19 cellular contexts compared by ENCODE assay signal in the genomic region with DNA sequence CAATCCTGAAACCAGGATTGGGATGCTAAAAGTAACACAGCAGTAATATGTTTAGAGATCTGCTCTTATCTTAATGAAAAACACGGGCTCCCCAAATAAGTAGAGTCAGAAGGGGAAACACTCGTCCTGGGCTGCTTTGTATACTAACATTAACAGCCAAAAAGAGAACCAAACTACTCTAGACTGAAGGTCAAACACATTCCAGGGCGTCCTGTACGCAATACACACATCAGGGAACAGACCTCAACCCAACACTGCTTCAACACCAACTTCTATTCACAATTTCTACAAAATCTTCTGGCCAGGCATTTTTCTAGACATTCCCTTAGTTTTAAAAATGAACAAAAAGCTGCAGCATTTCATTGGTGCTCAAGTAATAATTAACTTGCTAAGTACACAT. TPM values are rescaled to one million over a fixed set of nuclear protein-coding genes. Genes with fewer than 3 reads are reported as not detected.
DNase-seq lines count a peak whose midpoint lies in the region; ATAC-seq, FAIRE-seq and TF ChIP-seq lines count a peak whose summit lies in the region.
"Had no signal": no experiment of that assay in that cellular context is flagged by ENCODE, and none has a peak within 500 bp of the region (broad histone marks: within the 10 kb centered on the region; RNA-seq: fewer than 3 reads in every experiment).

No MANE protein-coding gene starts in this region.

- no peak for TF ChIP-seq CTCF in Calu3 (IDR thresholded peaks at IDR 0.05; ENCODE audit: unreplicated experiment)
- TF ChIP-seq CTCF in ascending aorta (IDR thresholded peaks at IDR 0.05), result no peak
- no peak for TF ChIP-seq CTCF in kidney (IDR thresholded peaks at IDR 0.05; ENCODE audit: borderline replicate concordance, extremely low read depth, insufficient read depth)
- TF ChIP-seq CTCF in progenitor cell of endocrine pancreas (IDR thresholded peaks at IDR 0.05; ENCODE audit: unreplicated experiment), result no peak
- TF ChIP-seq CTCF in gastrocnemius medialis (IDR thresholded peaks at IDR 0.05 in 4 of 5, conservative IDR thresholded peaks at IDR 0.05 in 1 of 5), result no peak
- TF ChIP-seq CTCF in pancreas (IDR thresholded peaks at IDR 0.05), result no peak

- 38 to 54% methylated on average over 4 of the region's 4 CpGs for WGBS in pancreas, 2 donors

- BruUV-seq in Calu3 (replicated peaks; lab: Mats Ljungman, UMichigan), result no TSS peak

- H3K27me3 ChIP-seq in ascending aorta, result no peaks in the 10 kb centered on the region
- no peaks in the 10 kb centered on the region for H3K27me3 ChIP-seq in CD4-positive, alpha-beta memory T cell (ENCODE audit: insufficient read depth, low read length)
- no peaks in the 10 kb centered on the region for H3K27me3 ChIP-seq in gastrocnemius medialis
- H3K27me3 ChIP-seq in pancreas, result no peaks in the 10 kb centered on the region

- H3K27me3 Mint-ChIP-seq in Calu3 (ENCODE audit: unreplicated experiment) (no peaks in the 10 kb centered on the region), progenitor cell of endocrine pancreas (no peaks in the 10 kb centered on the region)
- H3K27me3 Mint-ChIP-seq in stimulated activated memory B cell treated with anti-CD40 and anti-IgM and Interleukin-4, amounts not matched to agents 10 μg/mL and 1 μg/mL and 100 μg/mL, for 72 hours, result no peaks in the 10 kb centered on the region
- no peaks in the 10 kb centered on the region for H3K27me3 Mint-ChIP-seq in CD4-positive, alpha-beta memory T cell
- H3K27me3 Mint-ChIP-seq: activated CD8-positive, alpha-beta memory T cell treated with anti-CD3 and anti-CD28 coated beads, Interleukin-2, amount 10 ng/mL, durations not matched to agents 7 days and 5 days; stimulated activated naive CD8-positive, alpha-beta T cell treated with anti-CD3 and anti-CD28 coated beads, Interleukin-15, amount 100 ng/mL, for 72 hours had no signal

- no peak for DNase-seq in Calu3
- DNase-seq in ascending aorta (ENCODE audit: low spot score in 2 of 2), result no peak
- no peak for DNase-seq in kidney
- DNase-seq in progenitor cell of endocrine pancreas (ENCODE audit: low spot score, unreplicated experiment), result no peak
- no peak for DNase-seq in CD4-positive, alpha-beta memory T cell
- DNase-seq in gastrocnemius medialis, result no peak
- DNase-seq in pancreas, result no peak
- DNase-seq: activated CD8-positive, alpha-beta memory T cell treated with anti-CD3 and anti-CD28 coated beads, Interleukin-2, amount 10 ng/mL, durations not matched to agents 7 days and 5 days; CD8-positive, alpha-beta T cell; lower lobe of right lung; naive thymus-derived CD4-positive, alpha-beta T cell; NCI-H2227 treated with DMSO at 0.1 percent for 48 hours; NCI-H82; PC-3; stimulated activated CD4-positive, alpha-beta T cell treated with anti-CD3 and anti-CD28 coated beads, Interleukin-1b, Interleukin-23, amount 100 ng/mL, for 48 hours; stimulated activated naive CD8-positive, alpha-beta T cell treated with anti-CD3 and anti-CD28 coated beads, Interleukin-15, amount 100 ng/mL, for 72 hours had no signal

- H3K27ac Mint-ChIP-seq in Calu3 (ENCODE audit: unreplicated experiment), result peak overlapping the region; percentile 56
- peak overlapping the region; percentile 92 for H3K27ac Mint-ChIP-seq in progenitor cell of endocrine pancreas
- H3K27ac Mint-ChIP-seq in stimulated activated memory B cell treated with anti-CD40 and anti-IgM and Interleukin-4, amounts not matched to agents 10 μg/mL and 1 μg/mL and 100 μg/mL, for 72 hours, result no peak overlapping the region
- H3K27ac Mint-ChIP-seq in CD4-positive, alpha-beta memory T cell, result no peak overlapping the region
- H3K27ac Mint-ChIP-seq: activated CD8-positive, alpha-beta memory T cell treated with anti-CD3 and anti-CD28 coated beads, Interleukin-2, amount 10 ng/mL, durations not matched to agents 7 days and 5 days; CD8-positive, alpha-beta T cell; naive thymus-derived CD4-positive, alpha-beta T cell; stimulated activated naive CD8-positive, alpha-beta T cell treated with anti-CD3 and anti-CD28 coated beads, Interleukin-15, amount 100 ng/mL, for 72 hours had no signal

- H3K9ac ChIP-seq in kidney (ENCODE audit: low read length in 2 of 2), result no peak overlapping the region

- ATAC-seq in stimulated activated memory B cell treated with anti-CD40 and anti-IgM and Interleukin-4, amounts not matched to agents 10 μg/mL and 1 μg/mL and 100 μg/mL, for 72 hours, result no peak
- no peak for ATAC-seq in gastrocnemius medialis
- ATAC-seq in pancreas, result no peak
- ATAC-seq: activated CD8-positive, alpha-beta memory T cell treated with anti-CD3 and anti-CD28 coated beads, Interleukin-2, amount 10 ng/mL, durations not matched to agents 7 days and 5 days; CD8-positive, alpha-beta T cell; lower lobe of right lung; naive thymus-derived CD4-positive, alpha-beta T cell; PC-3; stimulated activated naive CD8-positive, alpha-beta T cell treated with anti-CD3 and anti-CD28 coated beads, Interleukin-15, amount 100 ng/mL, for 72 hours had no signal

- CTCF ChIA-PET in Calu3 (lab: Charles Lee), result no interaction called here
- CTCF ChIA-PET in CD4-positive, alpha-beta memory T cell (lab: Charles Lee; ENCODE audit: partially characterized antibody), result no interaction called here

- peaks cover 33% of the 10 kb centered on the region for H3K36me3 Mint-ChIP-seq in Calu3 (ENCODE audit: insufficient read depth, unreplicated experiment)
- peaks cover 63% of the 10 kb centered on the region for H3K36me3 Mint-ChIP-seq in progenitor cell of endocrine pancreas (ENCODE audit: insufficient read depth)
- no peaks in the 10 kb centered on the region for H3K36me3 Mint-ChIP-seq in stimulated activated memory B cell treated with anti-CD40 and anti-IgM and Interleukin-4, amounts not matched to agents 10 μg/mL and 1 μg/mL and 100 μg/mL, for 72 hours
- no peaks in the 10 kb centered on the region for H3K36me3 Mint-ChIP-seq in CD4-positive, alpha-beta memory T cell
- H3K36me3 Mint-ChIP-seq: activated CD8-positive, alpha-beta memory T cell treated with anti-CD3 and anti-CD28 coated beads, Interleukin-2, amount 10 ng/mL, durations not matched to agents 7 days and 5 days; CD8-positive, alpha-beta T cell; naive thymus-derived CD4-positive, alpha-beta T cell had no signal

- H3K27ac ChIP-seq in ascending aorta (peak overlapping the region; percentile 63 to 79), kidney (ENCODE audit: low read depth in 2 of 2, low read length in 2 of 2) (peak overlapping the region; percentile 73 to 78), gastrocnemius medialis (peak overlapping the region in 1 of 4 donors; percentile 58), pancreas (peak overlapping the region in 2 of 4 donors; percentile 38 to 66)
- H3K27ac ChIP-seq in CD4-positive, alpha-beta memory T cell (ENCODE audit: low read depth, low read length), result no peak overlapping the region

- H3K4me3 Mint-ChIP-seq in Calu3 (ENCODE audit: low read depth, unreplicated experiment) (peak overlapping the region; percentile 59), progenitor cell of endocrine pancreas (ENCODE audit: low read depth) (peak overlapping the region; percentile 11)
- no peak overlapping the region for H3K4me3 Mint-ChIP-seq in stimulated activated memory B cell treated with anti-CD40 and anti-IgM and Interleukin-4, amounts not matched to agents 10 μg/mL and 1 μg/mL and 100 μg/mL, for 72 hours
- no peak overlapping the region for H3K4me3 Mint-ChIP-seq in CD4-positive, alpha-beta memory T cell
- H3K4me3 Mint-ChIP-seq: activated CD8-positive, alpha-beta memory T cell treated with anti-CD3 and anti-CD28 coated beads, Interleukin-2, amount 10 ng/mL, durations not matched to agents 7 days and 5 days; CD8-positive, alpha-beta T cell; naive thymus-derived CD4-positive, alpha-beta T cell; stimulated activated naive CD8-positive, alpha-beta T cell treated with anti-CD3 and anti-CD28 coated beads, Interleukin-15, amount 100 ng/mL, for 72 hours had no signal

- no peak for FAIRE-seq in kidney (lab: Jason Lieb, UNC)
- FAIRE-seq in pancreas (lab: Jason Lieb, UNC), result no peak
- FAIRE-seq: endothelial cell of umbilical vein, frontal cortex had no signal

- POLR2A ChIA-PET in CD4-positive, alpha-beta memory T cell (lab: Charles Lee; ENCODE audit: partially characterized antibody), result no interaction called here

- H3K4me1 ChIP-seq in ascending aorta (peaks cover 26 to 45% of the 10 kb centered on the region in 2 donors), kidney (ENCODE audit: control insufficient read depth in 1 of 2, insufficient read depth in 1 of 2, low read depth in 1 of 2, low read length in 2 of 2) (peaks cover 27 to 50% of the 10 kb centered on the region in 2 donors), gastrocnemius medialis (peaks cover 6 to 10% of the 10 kb centered on the region in 2 donors), pancreas (peaks cover 0 to 50% (median 11%) of the 10 kb centered on the region in 3 donors)
- no peaks in the 10 kb centered on the region for H3K4me1 ChIP-seq in CD4-positive, alpha-beta memory T cell (ENCODE audit: insufficient read depth, low read length)

- H3K36me3 ChIP-seq in ascending aorta (peaks cover 5 to 9% of the 10 kb centered on the region in 2 donors), kidney (ENCODE audit: control insufficient read depth in 1 of 2, insufficient read depth in 2 of 2, low read length in 2 of 2) (peaks cover 7 to 8% of the 10 kb centered on the region in 2 donors), gastrocnemius medialis (no peaks in the 10 kb centered on the region), pancreas (peaks cover 0 to 7% (median 0%) of the 10 kb centered on the region in 3 donors)
- no peaks in the 10 kb centered on the region for H3K36me3 ChIP-seq in CD4-positive, alpha-beta memory T cell (ENCODE audit: insufficient read depth, low read length)

- H3K9me3 Mint-ChIP-seq in Calu3 (ENCODE audit: low read depth, unreplicated experiment), result no peaks in the 10 kb centered on the region
- H3K9me3 Mint-ChIP-seq in progenitor cell of endocrine pancreas (ENCODE audit: low read depth), result peaks cover 7% of the 10 kb centered on the region
- peaks cover 6% of the 10 kb centered on the region for H3K9me3 Mint-ChIP-seq in stimulated activated memory B cell treated with anti-CD40 and anti-IgM and Interleukin-4, amounts not matched to agents 10 μg/mL and 1 μg/mL and 100 μg/mL, for 72 hours
- peaks cover 0 to 8% (median 0%) of the 10 kb centered on the region in 8 donors for H3K9me3 Mint-ChIP-seq in CD4-positive, alpha-beta memory T cell
- H3K9me3 Mint-ChIP-seq: CD8-positive, alpha-beta T cell had no signal

- intact Hi-C loops in Calu3 (cut with micrococcal nuclease; ENCODE audit: unreplicated experiment), result no loop called here
- intact Hi-C loops in ascending aorta (cut with DNase I), result no loop called here
- intact Hi-C loops in kidney (cut with DNase I), result no loop called here
- intact Hi-C loops in CD4-positive, alpha-beta memory T cell (cut with micrococcal nuclease), result no loop called here
- intact Hi-C loops in gastrocnemius medialis (cut with DNase I; ENCODE audit: low total_unique reads), result no loop called here
- intact Hi-C loops in pancreas (cut with DNase I), result no loop called here

- H3K4me1 Mint-ChIP-seq in Calu3 (ENCODE audit: low read depth, unreplicated experiment) (peaks cover 77% of the 10 kb centered on the region), progenitor cell of endocrine pancreas (ENCODE audit: low read depth) (peaks cover 49% of the 10 kb centered on the region)
- H3K4me1 Mint-ChIP-seq in stimulated activated memory B cell treated with anti-CD40 and anti-IgM and Interleukin-4, amounts not matched to agents 10 μg/mL and 1 μg/mL and 100 μg/mL, for 72 hours, result no peaks in the 10 kb centered on the region
- H3K4me1 Mint-ChIP-seq in CD4-positive, alpha-beta memory T cell, result no peaks in the 10 kb centered on the region
- H3K4me1 Mint-ChIP-seq: activated CD8-positive, alpha-beta memory T cell treated with anti-CD3 and anti-CD28 coated beads, Interleukin-2, amount 10 ng/mL, durations not matched to agents 7 days and 5 days; stimulated activated naive CD8-positive, alpha-beta T cell treated with anti-CD3 and anti-CD28 coated beads, Interleukin-15, amount 100 ng/mL, for 72 hours had no signal

- no peaks in the 10 kb centered on the region for H3K9me3 ChIP-seq in ascending aorta
- H3K9me3 ChIP-seq in kidney (ENCODE audit: control insufficient read depth in 1 of 2, low read length in 2 of 2), result no peaks in the 10 kb centered on the region
- no peaks in the 10 kb centered on the region for H3K9me3 ChIP-seq in CD4-positive, alpha-beta memory T cell (ENCODE audit: control insufficient read depth in 1 of 2, low read length in 2 of 2)
- no peaks in the 10 kb centered on the region for H3K9me3 ChIP-seq in gastrocnemius medialis
- no peaks in the 10 kb centered on the region for H3K9me3 ChIP-seq in pancreas
- H3K9me3 ChIP-seq: lower lobe of right lung had no signal

- TF ChIP-seq POLR2A in gastrocnemius medialis (IDR thresholded peaks at IDR 0.05), result no peak

- H3K4me3 ChIP-seq in ascending aorta (no peak overlapping the region), kidney (ENCODE audit: low read length in 2 of 2) (peak overlapping the region; percentile 1 to 21), gastrocnemius medialis (no peak overlapping the region), pancreas (no peak overlapping the region)
- no peak overlapping the region for H3K4me3 ChIP-seq in CD4-positive, alpha-beta memory T cell (ENCODE audit: low read length in 2 of 2)
- H3K4me3 ChIP-seq: lower lobe of right lung had no signal

- in situ Hi-C loops in gastrocnemius medialis (cut with MboI; ENCODE audit: low sequenced_read_pairs in 4 of 4), result no loop called here

RNA-seq across cellular contexts. Expression of gene FAT1, which starts 21.4 kb away (rescaled TPM):
- total RNA-seq in Calu3 (2022), result 197 and 210 TPM in 2 replicates
- 52.9 TPM for total RNA-seq in ascending aorta
- total RNA-seq in kidney, result 254 TPM
- polyA plus RNA-seq in kidney (ENCODE audit: insufficient read depth, low read depth, low replicate concordance), result 62.2 TPM
- total RNA-seq in progenitor cell of endocrine pancreas, result 263 and 264 TPM in 2 replicates
- not detected for total RNA-seq in CD4-positive, alpha-beta memory T cell
- not detected for polyA plus RNA-seq in CD4-positive, alpha-beta memory T cell
- total RNA-seq in gastrocnemius medialis, result 1 to 10 TPM; 2.3 to 9.7 (median 4.8) TPM
- total RNA-seq in pancreas, result 10 to 100 TPM; 54.8 to 91.6 (median 71.3) TPM
- polyA plus RNA-seq in pancreas, result 10 to 100 TPM; 16.9 to 26.6 TPM
- total RNA-seq: CD8-positive, alpha-beta T cell had no signal
- polyA plus RNA-seq: naive thymus-derived CD4-positive, alpha-beta T cell had no signal

Comparison
In these comparisons a context has a peak if more than half of its experiments do, and no peak if none do; other contexts are left out.
1. H3K27ac Mint-ChIP-seq: peak in Calu3 (single experiment) and progenitor cell of endocrine pancreas (single experiment); none in stimulated activated memory B cell treated with anti-CD40 and anti-IgM and Interleukin-4, amounts not matched to agents 10 μg/mL and 1 μg/mL and 100 μg/mL, for 72 hours (single experiment) and CD4-positive, alpha-beta memory T cell (0 of 7).
2. H3K4me3 Mint-ChIP-seq: peak in Calu3 (single experiment) and progenitor cell of endocrine pancreas (single experiment); none in stimulated activated memory B cell treated with anti-CD40 and anti-IgM and Interleukin-4, amounts not matched to agents 10 μg/mL and 1 μg/mL and 100 μg/mL, for 72 hours (single experiment) and CD4-positive, alpha-beta memory T cell (0 of 8).
3. H3K4me3 ChIP-seq: peak in kidney (2 of 2); none in ascending aorta (0 of 2), CD4-positive, alpha-beta memory T cell (0 of 2), gastrocnemius medialis (0 of 4) and pancreas (0 of 4).